In the genomic region with DNA sequence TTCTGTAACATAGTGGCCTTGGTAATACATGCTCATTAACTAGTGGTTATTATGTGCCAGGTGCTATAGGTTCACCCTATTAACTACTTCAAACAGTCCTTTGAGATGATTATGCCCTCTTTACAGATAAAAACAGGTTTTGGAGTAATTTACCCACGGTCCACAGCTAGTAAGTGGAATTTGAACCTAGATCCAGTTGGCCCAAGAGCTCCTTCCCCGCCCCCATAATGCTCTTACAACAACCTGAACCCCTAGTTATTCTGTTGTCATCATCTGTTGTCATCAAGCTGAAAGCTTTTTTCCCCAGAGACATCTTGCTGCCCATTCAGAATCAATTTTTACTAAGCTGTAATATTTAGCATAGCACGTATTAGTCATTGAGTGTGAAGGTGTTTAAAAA, we compare ENCODE assay signal across 15 cellular contexts.
"Had no signal": no experiment of that assay in that cellular context is flagged by ENCODE, and none has a peak within 500 bp of the region (broad histone marks: within the 10 kb centered on the region; RNA-seq: fewer than 3 reads in every experiment).

No MANE protein-coding gene starts in this region.

- H3K27ac Mint-ChIP-seq: nephron; T-helper 1 cell treated with Interleukin-12 subunit alpha and Interleukin-12 subunit beta and Interleukin-4 antibody, amounts not matched to agents 30 μg/mL and 1 μg/mL, for 36 hours; type B pancreatic cell had no signal

- ATAC-seq: left ventricle myocardium superior had no signal

- H3K4me3 Mint-ChIP-seq: nephron; T-helper 1 cell treated with Interleukin-12 subunit alpha and Interleukin-12 subunit beta and Interleukin-4 antibody, amounts not matched to agents 30 μg/mL and 1 μg/mL, for 36 hours; type B pancreatic cell had no signal

- FAIRE-seq: colon had no signal

- H3K9me3 Mint-ChIP-seq: nephron; T-helper 1 cell treated with Interleukin-12 subunit alpha and Interleukin-12 subunit beta and Interleukin-4 antibody, amounts not matched to agents 30 μg/mL and 1 μg/mL, for 36 hours; type B pancreatic cell had no signal

- H3K27me3 Mint-ChIP-seq: type B pancreatic cell had no signal

- DNase-seq: activated CD8-positive, alpha-beta memory T cell treated with anti-CD3 and anti-CD28 coated beads for 24 hours; aorta; hippocampal formation; left ventricle myocardium superior; nucleus accumbens; posterior cingulate gyrus; retina; stimulated activated CD4-positive, alpha-beta T cell treated with anti-CD3 and anti-CD28 coated beads, Interleukin-15, amount 100 ng/mL, for 24 hours; stimulated activated CD4-positive, alpha-beta T cell treated with anti-CD3 and anti-CD28 coated beads, Interleukin-4, amount 100 ng/mL, for 1 hour; stimulated activated naive CD4-positive, alpha-beta T cell; WERI-Rb-1 had no signal

- H3K4me1 Mint-ChIP-seq: nephron had no signal

- H3K27ac ChIP-seq: WERI-Rb-1 had no signal
